ENCODE assay signal across 10 cellular contexts in genomic region chr16:3235856-3236669, GRCh38. TPM values are rescaled to one million over a fixed set of nuclear protein-coding genes. Genes with fewer than 3 reads are reported as not detected.
DNase-seq lines count a peak whose midpoint lies in the region; ATAC-seq, FAIRE-seq and TF ChIP-seq lines count a peak whose summit lies in the region.
"Had no signal": no experiment of that assay in that cellular context is flagged by ENCODE, and none has a peak within 500 bp of the region (broad histone marks: within the 10 kb centered on the region; RNA-seq: fewer than 3 reads in every experiment).

No MANE protein-coding gene starts in this region.

- POLR2A ChIA-PET in A673 (lab: Charles Lee; ENCODE audit: low non-redundant PET): no interaction called here

- DNase-seq in A673 (ENCODE audit: low spot score) (peak; percentile 31), OCI-M1 (lab: John Stamatoyannopoulos, UW) (peak; percentile 97), mucosa of descending colon (peak; percentile 56 to 83 (median 60)), D341Med (ENCODE audit: low spot score) (no peak), GM12892 (ENCODE audit: insufficient read length) (no peak)

- TF ChIP-seq POLR2A in GM12892 (IDR thresholded peaks at IDR 0.05; ENCODE audit: low read depth, low read length): no peak

- H3K9me3 Mint-ChIP-seq in activated naive CD4-positive, alpha-beta T cell treated with anti-CD3 and anti-CD28 coated beads, Interleukin-2, amount 50 U/mL, for 24 hours: no peaks in the 10 kb centered on the region

- peak overlapping the region; percentile 91 for H3K27ac Mint-ChIP-seq in activated naive CD4-positive, alpha-beta T cell treated with anti-CD3 and anti-CD28 coated beads, Interleukin-2, amount 50 U/mL, for 24 hours

- peak overlapping the region; percentile 82 for H3K4me3 Mint-ChIP-seq in activated naive CD4-positive, alpha-beta T cell treated with anti-CD3 and anti-CD28 coated beads, Interleukin-2, amount 50 U/mL, for 24 hours

- FAIRE-seq in GM12892 (lab: Jason Lieb, UNC): no peak

- H3K4me1 ChIP-seq in A673 (ENCODE audit: insufficient read depth, low read length, poor library complexity, severe bottlenecking): peaks cover 3% of the 10 kb centered on the region
- H3K4me1 ChIP-seq in mucosa of descending colon (ENCODE audit: low read depth): peaks cover 8% of the 10 kb centered on the region

- ATAC-seq in mucosa of descending colon (no peak), GM18519 (IDR thresholded peaks at IDR 0.05; ENCODE audit: low FRiP score, unreplicated experiment) (no peak), HG03469 (IDR thresholded peaks at IDR 0.05; ENCODE audit: unreplicated experiment) (no peak)

- H3K27me3 ChIP-seq in A673 (replicated peaks; ENCODE audit: insufficient read depth, low read depth, low read length, poor library complexity): no peaks in the 10 kb centered on the region
- H3K27me3 ChIP-seq: ascending aorta; BLaER1 treated with 17β-estradiol and CSF1 and Interleukin-3, amounts not matched to agents 10 nM and 100 nM had no signal

- peaks cover 36% of the 10 kb centered on the region for H3K4me1 Mint-ChIP-seq in activated naive CD4-positive, alpha-beta T cell treated with anti-CD3 and anti-CD28 coated beads, Interleukin-2, amount 50 U/mL, for 24 hours

- H3K36me3 Mint-ChIP-seq in activated naive CD4-positive, alpha-beta T cell treated with anti-CD3 and anti-CD28 coated beads, Interleukin-2, amount 50 U/mL, for 24 hours: peaks cover 20% of the 10 kb centered on the region

- H3K36me3 ChIP-seq in A673 (ENCODE audit: insufficient read depth, low read length, poor library complexity, severe bottlenecking): peaks cover 22% of the 10 kb centered on the region
- H3K36me3 ChIP-seq in mucosa of descending colon (ENCODE audit: low read depth): peaks cover 8% of the 10 kb centered on the region

- no peak overlapping the region for H3K27ac ChIP-seq in A673 (ENCODE audit: low read depth, low read length, poor library complexity, severe bottlenecking)

- H3K27me3 Mint-ChIP-seq in activated naive CD4-positive, alpha-beta T cell treated with anti-CD3 and anti-CD28 coated beads, Interleukin-2, amount 50 U/mL, for 24 hours: no peaks in the 10 kb centered on the region

- intact Hi-C loops in A673 (cut with micrococcal nuclease; ENCODE audit: unreplicated experiment) (no loop called here), mucosa of descending colon (cut with DNase I, micrococcal nuclease) (no loop called here)

- peaks cover 9% of the 10 kb centered on the region for H3K9me3 ChIP-seq in A673 (ENCODE audit: low read depth, low read length, poor library complexity, severe bottlenecking)
- H3K9me3 ChIP-seq in mucosa of descending colon: peaks cover 3% of the 10 kb centered on the region

- H3K4me3 ChIP-seq in A673 (ENCODE audit: low read depth, low read length, poor library complexity, severe bottlenecking) (no peak overlapping the region), mucosa of descending colon (no peak overlapping the region)

- CTCF ChIA-PET in A673 (lab: Charles Lee): no interaction called here

- TF ChIP-seq CTCF in A673 (conservative IDR thresholded peaks at IDR 0.05; ENCODE audit: low read depth, low read length) (no peak), mucosa of descending colon (IDR thresholded peaks at IDR 0.05) (no peak)

- BruUV-seq in A673 (replicated peaks; lab: Mats Ljungman, UMichigan): no TSS peak

RNA-seq across cellular contexts. Expression of gene ZNF200, which starts 1.1 kb away (rescaled TPM):
- total RNA-seq in A673 (2021): 10.8 and 13.0 TPM in 2 replicates
- 1 to 10 TPM; 6.6 to 8.0 (median 8.0) TPM for total RNA-seq in mucosa of descending colon
- polyA plus RNA-seq in GM12892 (2012; ENCODE audit: missing spikeins): 5.2 TPM

RNA-seq across cellular contexts. Expression of gene MEFV, which starts 20.4 kb away (rescaled TPM):
- total RNA-seq in A673 (2021) (not detected in 2 replicates), mucosa of descending colon (1 to 10 TPM in 2 of 3 donors, under 1 TPM in 1; 0.61 to 2.2 (median 1.6) TPM)
- polyA plus RNA-seq in GM12892 (2012; ENCODE audit: missing spikeins): 0.51 TPM

RNA-seq across cellular contexts. Expression of gene ZNF263, which starts 47.2 kb away (rescaled TPM):
- 30.0 and 34.8 TPM in 2 replicates for total RNA-seq in A673 (2021)
- 10 to 100 TPM; 20.6 to 24.6 (median 21.0) TPM for total RNA-seq in mucosa of descending colon
- 22.4 TPM for polyA plus RNA-seq in GM12892 (2012; ENCODE audit: missing spikeins)

RNA-seq across cellular contexts. Expression of gene OR1F1, which starts 48.1 kb away (rescaled TPM):
- total RNA-seq in A673 (2021) (not detected in 2 replicates), mucosa of descending colon (not detected)
- not detected for polyA plus RNA-seq in GM12892 (2012; ENCODE audit: missing spikeins)
- total RNA-seq: ascending aorta had no signal

Comparison
In these comparisons a context has a peak if more than half of its experiments do, and no peak if none do; other contexts are left out.
1. DNase-seq: peak in A673 (single experiment), OCI-M1 (single experiment) and mucosa of descending colon (3 of 3); none in D341Med (single experiment) and GM12892 (single experiment).